Comparison of ENCODE assay signal across 19 cellular contexts in the genomic region with DNA sequence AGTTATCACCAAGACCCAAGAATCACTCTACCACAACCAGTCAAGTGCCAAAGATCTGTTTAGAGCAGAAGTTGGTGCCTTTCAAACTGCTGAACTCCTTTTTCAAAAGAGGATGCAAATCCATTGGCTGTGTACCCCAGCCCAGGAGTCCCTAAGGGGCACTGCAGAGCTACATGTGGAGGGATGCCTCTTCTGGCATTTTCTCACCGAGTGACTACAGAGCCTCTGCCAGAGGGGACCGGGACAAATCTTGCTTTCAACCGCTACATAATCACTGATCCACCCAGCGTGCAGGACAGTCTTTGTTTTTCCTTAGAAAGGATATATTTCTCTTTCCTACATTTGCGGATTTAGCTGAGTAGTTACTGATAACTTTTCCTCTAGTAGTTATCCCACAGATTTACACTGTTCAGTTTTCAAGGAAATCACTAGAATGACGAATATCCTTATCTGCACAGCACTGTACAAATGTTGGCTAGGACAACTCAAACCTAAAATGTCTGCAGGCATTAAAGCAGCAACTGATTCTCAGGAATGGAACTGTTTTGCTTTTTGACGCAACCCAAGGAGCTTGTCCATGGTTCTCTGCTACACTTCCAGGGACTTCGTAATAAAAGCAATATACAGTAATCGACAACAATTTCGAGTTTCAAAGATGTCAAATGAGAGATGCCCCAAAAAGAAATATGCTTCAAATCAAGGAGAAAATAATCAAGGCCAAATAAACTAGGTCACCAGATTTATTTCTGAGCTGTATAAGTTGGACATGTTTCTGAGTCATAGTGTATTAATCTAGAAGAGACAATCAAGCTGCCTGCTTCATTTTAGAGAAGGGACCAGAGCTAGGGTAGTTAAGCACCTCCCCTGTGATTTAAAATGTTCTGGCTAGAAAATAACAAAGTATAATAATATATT. TPM values are rescaled to one million over a fixed set of nuclear protein-coding genes. Genes with fewer than 3 reads are reported as not detected.
DNase-seq lines count a peak whose midpoint lies in the region; ATAC-seq and TF ChIP-seq lines count a peak whose summit lies in the region.
"Had no signal": no experiment of that assay in that cellular context is flagged by ENCODE, and none has a peak within 500 bp of the region (broad histone marks: within the 10 kb centered on the region; RNA-seq: fewer than 3 reads in every experiment).

No MANE protein-coding gene starts in this region.

- DNase-seq in GM23248 (peak; percentile 53), breast epithelium (ENCODE audit: low spot score in 2 of 2) (no peak), fibroblast of the aortic adventitia (ENCODE audit: low read depth) (peak; percentile 73), trophoblast cell (no peak), RPMI8226 (no peak), AML-193 (lab: John Stamatoyannopoulos, UW) (no peak)
- DNase-seq: activated CD4-positive, alpha-beta T cell treated with anti-CD3 and anti-CD28 coated beads for 4 hours; Calu3; hippocampal formation; kidney glomerular epithelial cell; NCI-H187; NCI-H446 treated with DMSO at 0.1 percent for 48 hours; ovary; SJCRH30; T1000 had no signal

- no peaks in the 10 kb centered on the region for H3K9me2 ChIP-seq in GM23248 (ENCODE audit: insufficient read depth)

- H3K27me3 ChIP-seq in GM23248 (replicated peaks; ENCODE audit: insufficient read depth) (no peaks in the 10 kb centered on the region), breast epithelium (no peaks in the 10 kb centered on the region), trophoblast cell (ENCODE audit: insufficient read depth, low read length) (no peaks in the 10 kb centered on the region)
- H3K27me3 ChIP-seq: ovary, SJCRH30 had no signal

- H3F3A ChIP-seq in GM23248 (ENCODE audit: insufficient read depth), result peaks cover 15% of the 10 kb centered on the region; the same call in 1 of the 2 replicates

- H3K14ac ChIP-seq in trophoblast cell (ENCODE audit: low read length), result no peak overlapping the region

- TF ChIP-seq POLR2A in breast epithelium (IDR thresholded peaks at IDR 0.05), result no peak

- no peak overlapping the region for H4K91ac ChIP-seq in trophoblast cell (ENCODE audit: low read depth, low read length)

- H3K4me1 ChIP-seq in GM23248 (ENCODE audit: insufficient read depth), result peaks cover 23% of the 10 kb centered on the region
- H3K4me1 ChIP-seq in breast epithelium, result no peaks in the 10 kb centered on the region
- H3K4me1 ChIP-seq in trophoblast cell (ENCODE audit: control insufficient read depth in 1 of 2, insufficient read depth in 2 of 2, low read length in 2 of 2), result peaks cover 2 to 4% of the 10 kb centered on the region in 2 experiments

- H3K9ac ChIP-seq in GM23248 (0 out of 2 replicates have a peak overlapping the region, but pooled peaks have one; percentile 24), trophoblast cell (ENCODE audit: low read length) (no peak overlapping the region)

- no peaks in the 10 kb centered on the region for H3K9me3 ChIP-seq in GM23248 (ENCODE audit: low read depth)
- no peaks in the 10 kb centered on the region for H3K9me3 ChIP-seq in breast epithelium
- no peaks in the 10 kb centered on the region for H3K9me3 ChIP-seq in trophoblast cell (ENCODE audit: insufficient read depth, low read depth, low read length)
- H3K9me3 ChIP-seq: ovary, SJCRH30 had no signal

- H3K36me3 ChIP-seq in GM23248 (ENCODE audit: low read depth) (no peaks in the 10 kb centered on the region), breast epithelium (no peaks in the 10 kb centered on the region), trophoblast cell (ENCODE audit: control insufficient read depth in 1 of 2, insufficient read depth in 2 of 2, low read length in 2 of 2) (peaks cover 2% of the 10 kb centered on the region in 2 experiments)
- H3K36me3 ChIP-seq: ovary, SJCRH30 had no signal

- H3K4me2 ChIP-seq in GM23248 (ENCODE audit: unreplicated experiment) (peak overlapping the region; percentile 65), trophoblast cell (ENCODE audit: low read length) (no peak overlapping the region)

- no peak overlapping the region for H2BK120ac ChIP-seq in trophoblast cell (ENCODE audit: insufficient read depth, low read length, poor library complexity)

- H2AK5ac ChIP-seq in trophoblast cell (ENCODE audit: low read length), result no peak overlapping the region

- no peak overlapping the region for H4K12ac ChIP-seq in trophoblast cell (ENCODE audit: low read depth, low read length)

- H4K20me1 ChIP-seq in GM23248 (ENCODE audit: insufficient read depth), result no peaks in the 10 kb centered on the region

- no peaks in the 10 kb centered on the region for H3K79me1 ChIP-seq in trophoblast cell (ENCODE audit: low read length)

- H3K18ac ChIP-seq in trophoblast cell (ENCODE audit: low read length), result peak overlapping the region; percentile 14

- no peak overlapping the region for H3K23ac ChIP-seq in trophoblast cell (ENCODE audit: low read length)

- H3K4me3 ChIP-seq in GM23248 (peak overlapping the region; percentile 39), breast epithelium (peak overlapping the region in 2 of 3 donors; percentile 3), fibroblast of the aortic adventitia (ENCODE audit: low read depth, low read length) (peak overlapping the region; percentile 51), trophoblast cell (ENCODE audit: low read depth, low read length) (no peak overlapping the region)
- H3K4me3 ChIP-seq: ovary, SJCRH30 had no signal

- ATAC-seq in HG02571 (IDR thresholded peaks at IDR 0.05; ENCODE audit: unreplicated experiment) (no peak), HG03565 (IDR thresholded peaks at IDR 0.05; ENCODE audit: unreplicated experiment) (no peak)

- no peak overlapping the region for H2BK5ac ChIP-seq in trophoblast cell (ENCODE audit: low read depth, low read length, poor library complexity)

- intact Hi-C loops in breast epithelium (cut with DNase I; ENCODE audit: low total_unique reads), result no loop called here

- H3K4ac ChIP-seq in trophoblast cell (ENCODE audit: low read depth, low read length), result peak overlapping the region; percentile 49

- H2AFZ ChIP-seq in GM23248 (peak overlapping the region; percentile 50), trophoblast cell (ENCODE audit: insufficient read depth, low read length, poor library complexity) (no peak overlapping the region)

- H3K79me2 ChIP-seq in GM23248 (ENCODE audit: insufficient read depth) (peaks cover 26% of the 10 kb centered on the region; the same call in 1 of the 2 replicates), trophoblast cell (ENCODE audit: control insufficient read depth, insufficient read depth, low read length, poor library complexity) (peaks cover 2% of the 10 kb centered on the region)

- in situ Hi-C loops in GM23248 (cut with MboI), result no loop called here

- no peak overlapping the region for H4K8ac ChIP-seq in trophoblast cell (ENCODE audit: low read depth, low read length)

- H3K27ac ChIP-seq in GM23248, result peak overlapping the region; percentile 40
- H3K27ac ChIP-seq in breast epithelium, result peak overlapping the region in 1 of 2 donors; percentile 70
- H3K27ac ChIP-seq in trophoblast cell (ENCODE audit: low read depth, low read length), result no peak overlapping the region
- H3K27ac ChIP-seq: epithelial cell of prostate, SJCRH30 had no signal

- no peak overlapping the region for H2BK12ac ChIP-seq in trophoblast cell (ENCODE audit: low read length)

- TF ChIP-seq CTCF in breast epithelium (IDR thresholded peaks at IDR 0.05) (no peak), fibroblast of the aortic adventitia (IDR thresholded peaks at IDR 0.05; ENCODE audit: insufficient read depth, low read length) (no peak)

- WGBS in GM23248 (ENCODE audit: low coverage in 1 of 2, low lambda C conversion rate in 2 of 2, missing lambda C conversion rate in 2 of 2), 2 experiments, result 8 to 9% methylated on average over 10 of the region's 10 CpGs
- WGBS in trophoblast cell (ENCODE audit: extremely low coverage, insufficient coverage, insufficient read length), result no CpG with 5 or more reads among the region's 10 CpGs

RNA-seq across cellular contexts. Expression of gene EPB41L3, which starts 24.1 kb away (rescaled TPM):
- 19.2 and 22.2 TPM in 2 replicates for total RNA-seq in GM23248 (2014; rRNA removed; shearing (Covaris generic))
- 19.2 and 20.8 TPM in 2 replicates for polyA plus RNA-seq in GM23248 (2016; fragmentation: Nextera tagmentation; extraction: Ambion mirVana)
- total RNA-seq in breast epithelium (100 to 1,000 TPM in 1 of 3 donors, 10 to 100 TPM in 2; 35.4 to 178 (median 90.5) TPM), fibroblast of the aortic adventitia (ENCODE audit: low replicate concordance) (28.0 and 37.3 TPM in 2 replicates)
- 312 and 318 TPM in 2 replicates for polyA plus RNA-seq in trophoblast cell (2013)
- total RNA-seq: Calu3, HT-29, SJCRH30 had no signal

Comparison
In these comparisons a context has a peak if more than half of its experiments do, and no peak if none do; other contexts are left out.
1. DNase-seq: peak in GM23248 (single experiment) and fibroblast of the aortic adventitia (single experiment); none in breast epithelium (0 of 2), trophoblast cell (0 of 2), RPMI8226 (single experiment) and AML-193 (0 of 2).